8 cellular contexts compared by ENCODE assay signal in genomic region chr17:78325076-78325712, GRCh38.
DNase-seq lines count a peak whose midpoint lies in the region; ATAC-seq and TF ChIP-seq lines count a peak whose summit lies in the region.

No MANE protein-coding gene starts in this region.

- H3K4me1 Mint-ChIP-seq in stimulated activated effector memory CD8-positive, alpha-beta T cell treated with anti-CD3 and anti-CD28 coated beads, Interleukin-12 subunit alpha, Interleukin-12 subunit beta, amount 100 ng/mL, for 72 hours, result peaks cover 25% of the 10 kb centered on the region

- TF ChIP-seq CTCF in astrocyte of the spinal cord (IDR thresholded peaks at IDR 0.05; ENCODE audit: low read depth, low read length), result no peak

- no peak overlapping the region for H3K4me3 Mint-ChIP-seq in stimulated activated effector memory CD8-positive, alpha-beta T cell treated with anti-CD3 and anti-CD28 coated beads, Interleukin-12 subunit alpha, Interleukin-12 subunit beta, amount 100 ng/mL, for 72 hours

- ATAC-seq in stimulated activated effector memory CD8-positive, alpha-beta T cell treated with anti-CD3 and anti-CD28 coated beads, Interleukin-12 subunit alpha, Interleukin-12 subunit beta, amount 100 ng/mL, for 72 hours, result no peak
- ATAC-seq in HG03521 (IDR thresholded peaks at IDR 0.05; ENCODE audit: unreplicated experiment) (no peak), GM19328 (IDR thresholded peaks at IDR 0.05; ENCODE audit: unreplicated experiment) (no peak), HG03039 (IDR thresholded peaks at IDR 0.05; ENCODE audit: unreplicated experiment) (no peak)

- H3K27ac Mint-ChIP-seq in stimulated activated effector memory CD8-positive, alpha-beta T cell treated with anti-CD3 and anti-CD28 coated beads, Interleukin-12 subunit alpha, Interleukin-12 subunit beta, amount 100 ng/mL, for 72 hours, result peak overlapping the region; percentile 84

- peaks cover 7% of the 10 kb centered on the region for H3K36me3 Mint-ChIP-seq in stimulated activated effector memory CD8-positive, alpha-beta T cell treated with anti-CD3 and anti-CD28 coated beads, Interleukin-12 subunit alpha, Interleukin-12 subunit beta, amount 100 ng/mL, for 72 hours

- H3K4me3 ChIP-seq in astrocyte of the spinal cord (ENCODE audit: low read depth, low read length), result no peak overlapping the region

- DNase-seq in HCEC 1CT (peak; percentile 41), astrocyte of the spinal cord (ENCODE audit: low read depth, low spot score) (peak; percentile 75), islet precursor cell (peak; percentile 91), NCI-H187 (lab: John Stamatoyannopoulos, UW) (no peak)
- no peak for DNase-seq in stimulated activated effector memory CD8-positive, alpha-beta T cell treated with anti-CD3 and anti-CD28 coated beads, Interleukin-12 subunit alpha, Interleukin-12 subunit beta, amount 100 ng/mL, for 72 hours (ENCODE audit: low spot score in 2 of 2)

- in situ Hi-C loops in astrocyte of the spinal cord (cut with HindIII; ENCODE audit: low sequenced_read_pairs), result no loop called here

- H3K9me3 Mint-ChIP-seq in stimulated activated effector memory CD8-positive, alpha-beta T cell treated with anti-CD3 and anti-CD28 coated beads, Interleukin-12 subunit alpha, Interleukin-12 subunit beta, amount 100 ng/mL, for 72 hours, result no peaks in the 10 kb centered on the region

Comparison
In these comparisons a context has a peak if more than half of its experiments do, and no peak if none do; other contexts are left out.
1. DNase-seq: peak in HCEC 1CT (single experiment), astrocyte of the spinal cord (single experiment) and islet precursor cell (single experiment); none in stimulated activated effector memory CD8-positive, alpha-beta T cell treated with anti-CD3 and anti-CD28 coated beads, Interleukin-12 subunit alpha, Interleukin-12 subunit beta, amount 100 ng/mL, for 72 hours (0 of 2) and NCI-H187 (0 of 2).